ENCODE assay signal across 1 cellular context in the genomic region with DNA sequence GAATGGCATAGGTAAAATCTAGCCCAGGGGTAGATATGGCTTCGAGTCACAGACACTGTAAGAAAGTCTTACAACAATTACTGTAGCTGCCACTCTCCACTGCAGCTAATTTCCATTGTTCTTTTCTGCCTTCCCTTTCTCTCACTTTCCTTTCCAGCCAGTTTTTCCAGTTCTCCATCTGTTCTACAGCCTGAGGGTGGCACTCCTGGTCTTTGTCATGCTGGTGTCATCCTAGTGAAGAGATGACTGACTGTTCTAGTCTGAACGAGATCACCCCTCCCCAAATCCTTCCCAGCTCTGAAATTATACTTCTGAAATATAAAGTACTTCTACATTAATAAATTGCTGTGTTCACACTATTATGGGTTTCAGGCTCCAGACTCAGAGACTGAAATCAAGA.
TF ChIP-seq lines count a peak whose summit lies in the region.

No MANE protein-coding gene starts in this region.

TF ChIP-seq in GM23338, 12 proteins besides CTCF, POLR2A, EP300 and RAD21 (continued from another document):
- TF ChIP-seq, protein P1, sequence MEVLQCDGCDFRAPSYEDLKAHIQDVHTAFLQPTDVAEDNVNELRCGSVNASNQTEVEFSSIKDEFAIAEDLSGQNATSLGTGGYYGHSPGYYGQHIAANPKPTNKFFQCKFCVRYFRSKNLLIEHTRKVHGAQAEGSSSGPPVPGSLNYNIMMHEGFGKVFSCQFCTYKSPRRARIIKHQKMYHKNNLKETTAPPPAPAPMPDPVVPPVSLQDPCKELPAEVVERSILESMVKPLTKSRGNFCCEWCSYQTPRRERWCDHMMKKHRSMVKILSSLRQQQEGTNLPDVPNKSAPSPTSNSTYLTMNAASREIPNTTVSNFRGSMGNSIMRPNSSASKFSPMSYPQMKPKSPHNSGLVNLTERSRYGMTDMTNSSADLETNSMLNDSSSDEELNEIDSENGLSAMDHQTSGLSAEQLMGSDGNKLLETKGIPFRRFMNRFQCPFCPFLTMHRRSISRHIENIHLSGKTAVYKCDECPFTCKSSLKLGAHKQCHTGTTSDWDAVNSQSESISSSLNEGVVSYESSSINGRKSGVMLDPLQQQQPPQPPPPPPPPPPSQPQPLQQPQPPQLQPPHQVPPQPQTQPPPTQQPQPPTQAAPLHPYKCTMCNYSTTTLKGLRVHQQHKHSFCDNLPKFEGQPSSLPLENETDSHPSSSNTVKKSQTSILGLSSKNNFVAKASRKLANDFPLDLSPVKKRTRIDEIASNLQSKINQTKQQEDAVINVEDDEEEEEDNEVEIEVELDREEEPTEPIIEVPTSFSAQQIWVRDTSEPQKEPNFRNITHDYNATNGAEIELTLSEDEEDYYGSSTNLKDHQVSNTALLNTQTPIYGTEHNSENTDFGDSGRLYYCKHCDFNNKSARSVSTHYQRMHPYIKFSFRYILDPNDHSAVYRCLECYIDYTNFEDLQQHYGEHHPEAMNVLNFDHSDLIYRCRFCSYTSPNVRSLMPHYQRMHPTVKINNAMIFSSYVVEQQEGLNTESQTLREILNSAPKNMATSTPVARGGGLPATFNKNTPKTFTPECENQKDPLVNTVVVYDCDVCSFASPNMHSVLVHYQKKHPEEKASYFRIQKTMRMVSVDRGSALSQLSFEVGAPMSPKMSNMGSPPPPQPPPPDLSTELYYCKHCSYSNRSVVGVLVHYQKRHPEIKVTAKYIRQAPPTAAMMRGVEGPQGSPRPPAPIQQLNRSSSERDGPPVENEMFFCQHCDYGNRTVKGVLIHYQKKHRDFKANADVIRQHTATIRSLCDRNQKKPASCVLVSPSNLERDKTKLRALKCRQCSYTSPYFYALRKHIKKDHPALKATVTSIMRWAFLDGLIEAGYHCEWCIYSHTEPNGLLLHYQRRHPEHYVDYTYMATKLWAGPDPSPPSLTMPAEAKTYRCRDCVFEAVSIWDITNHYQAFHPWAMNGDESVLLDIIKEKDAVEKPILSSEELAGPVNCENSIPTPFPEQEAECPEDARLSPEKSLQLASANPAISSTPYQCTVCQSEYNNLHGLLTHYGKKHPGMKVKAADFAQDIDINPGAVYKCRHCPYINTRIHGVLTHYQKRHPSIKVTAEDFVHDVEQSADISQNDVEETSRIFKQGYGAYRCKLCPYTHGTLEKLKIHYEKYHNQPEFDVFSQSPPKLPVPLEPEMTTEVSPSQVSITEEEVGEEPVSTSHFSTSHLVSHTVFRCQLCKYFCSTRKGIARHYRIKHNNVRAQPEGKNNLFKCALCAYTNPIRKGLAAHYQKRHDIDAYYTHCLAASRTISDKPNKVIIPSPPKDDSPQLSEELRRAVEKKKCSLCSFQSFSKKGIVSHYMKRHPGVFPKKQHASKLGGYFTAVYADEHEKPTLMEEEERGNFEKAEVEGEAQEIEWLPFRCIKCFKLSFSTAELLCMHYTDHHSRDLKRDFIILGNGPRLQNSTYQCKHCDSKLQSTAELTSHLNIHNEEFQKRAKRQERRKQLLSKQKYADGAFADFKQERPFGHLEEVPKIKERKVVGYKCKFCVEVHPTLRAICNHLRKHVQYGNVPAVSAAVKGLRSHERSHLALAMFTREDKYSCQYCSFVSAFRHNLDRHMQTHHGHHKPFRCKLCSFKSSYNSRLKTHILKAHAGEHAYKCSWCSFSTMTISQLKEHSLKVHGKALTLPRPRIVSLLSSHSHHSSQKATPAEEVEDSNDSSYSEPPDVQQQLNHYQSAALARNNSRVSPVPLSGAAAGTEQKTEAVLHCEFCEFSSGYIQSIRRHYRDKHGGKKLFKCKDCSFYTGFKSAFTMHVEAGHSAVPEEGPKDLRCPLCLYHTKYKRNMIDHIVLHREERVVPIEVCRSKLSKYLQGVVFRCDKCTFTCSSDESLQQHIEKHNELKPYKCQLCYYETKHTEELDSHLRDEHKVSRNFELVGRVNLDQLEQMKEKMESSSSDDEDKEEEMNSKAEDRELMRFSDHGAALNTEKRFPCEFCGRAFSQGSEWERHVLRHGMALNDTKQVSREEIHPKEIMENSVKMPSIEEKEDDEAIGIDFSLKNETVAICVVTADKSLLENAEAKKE (CRISPR knock-in tag; IDR thresholded peaks at IDR 0.05), result no peak
- TF ChIP-seq CREB1 (CRISPR knock-in tag; IDR thresholded peaks at IDR 0.05; ENCODE audit: low read depth), result no peak
- no peak for TF ChIP-seq NANOG (IDR thresholded peaks at IDR 0.05; ENCODE audit: borderline replicate concordance)
- TF ChIP-seq STAT1 (IDR thresholded peaks at IDR 0.05; ENCODE audit: unreplicated experiment), result no peak
- TF ChIP-seq JUNB (IDR thresholded peaks at IDR 0.05; ENCODE audit: unreplicated experiment), result no peak
- TF ChIP-seq POLR2AphosphoS5 (IDR thresholded peaks at IDR 0.05; ENCODE audit: low read depth), result no peak
- TF ChIP-seq ZNF331 (CRISPR knock-in tag; IDR thresholded peaks at IDR 0.05; ENCODE audit: low read depth), result no peak
- TF ChIP-seq, protein P2, sequence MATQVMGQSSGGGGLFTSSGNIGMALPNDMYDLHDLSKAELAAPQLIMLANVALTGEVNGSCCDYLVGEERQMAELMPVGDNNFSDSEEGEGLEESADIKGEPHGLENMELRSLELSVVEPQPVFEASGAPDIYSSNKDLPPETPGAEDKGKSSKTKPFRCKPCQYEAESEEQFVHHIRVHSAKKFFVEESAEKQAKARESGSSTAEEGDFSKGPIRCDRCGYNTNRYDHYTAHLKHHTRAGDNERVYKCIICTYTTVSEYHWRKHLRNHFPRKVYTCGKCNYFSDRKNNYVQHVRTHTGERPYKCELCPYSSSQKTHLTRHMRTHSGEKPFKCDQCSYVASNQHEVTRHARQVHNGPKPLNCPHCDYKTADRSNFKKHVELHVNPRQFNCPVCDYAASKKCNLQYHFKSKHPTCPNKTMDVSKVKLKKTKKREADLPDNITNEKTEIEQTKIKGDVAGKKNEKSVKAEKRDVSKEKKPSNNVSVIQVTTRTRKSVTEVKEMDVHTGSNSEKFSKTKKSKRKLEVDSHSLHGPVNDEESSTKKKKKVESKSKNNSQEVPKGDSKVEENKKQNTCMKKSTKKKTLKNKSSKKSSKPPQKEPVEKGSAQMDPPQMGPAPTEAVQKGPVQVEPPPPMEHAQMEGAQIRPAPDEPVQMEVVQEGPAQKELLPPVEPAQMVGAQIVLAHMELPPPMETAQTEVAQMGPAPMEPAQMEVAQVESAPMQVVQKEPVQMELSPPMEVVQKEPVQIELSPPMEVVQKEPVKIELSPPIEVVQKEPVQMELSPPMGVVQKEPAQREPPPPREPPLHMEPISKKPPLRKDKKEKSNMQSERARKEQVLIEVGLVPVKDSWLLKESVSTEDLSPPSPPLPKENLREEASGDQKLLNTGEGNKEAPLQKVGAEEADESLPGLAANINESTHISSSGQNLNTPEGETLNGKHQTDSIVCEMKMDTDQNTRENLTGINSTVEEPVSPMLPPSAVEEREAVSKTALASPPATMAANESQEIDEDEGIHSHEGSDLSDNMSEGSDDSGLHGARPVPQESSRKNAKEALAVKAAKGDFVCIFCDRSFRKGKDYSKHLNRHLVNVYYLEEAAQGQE (IDR thresholded peaks at IDR 0.05; ENCODE audit: unreplicated experiment), result no peak
